Comparison of ENCODE assay signal across 8 cellular contexts in genomic region chr19:49889687-49890348, GRCh38. TPM values are rescaled to one million over a fixed set of nuclear protein-coding genes. Genes with fewer than 3 reads are reported as not detected.
DNase-seq lines count a peak whose midpoint lies in the region; ATAC-seq and TF ChIP-seq lines count a peak whose summit lies in the region.

No MANE protein-coding gene starts in this region.

- H3K27ac Mint-ChIP-seq in CD14-positive monocyte = peak overlapping the region in 5 of 7 donors; percentile 24 to 78 (median 46)
- peak overlapping the region in 3 of 6 donors; percentile 44 to 85 (median 68) for H3K27ac Mint-ChIP-seq in naive B cell

- H3K4me1 Mint-ChIP-seq in CD14-positive monocyte (peaks cover 22% of the 10 kb centered on the region), naive B cell (peaks cover 10 to 31% (median 30%) of the 10 kb centered on the region in 3 donors)

- H3K27me3 Mint-ChIP-seq in CD14-positive monocyte (ENCODE audit: low read depth in 3 of 3) = peaks cover 21 to 48% (median 30%) of the 10 kb centered on the region in 3 donors
- H3K27me3 Mint-ChIP-seq in naive B cell = no peaks in the 10 kb centered on the region

- TF ChIP-seq POLR2A in erythroblast (IDR thresholded peaks at IDR 0.05; ENCODE audit: low read length) = no peak

- TF ChIP-seq CTCF in CD14-positive monocyte (IDR thresholded peaks at IDR 0.05) (peak; percentile 94), LNCAP (IDR thresholded peaks at IDR 0.05) (peak; percentile 68)

- peaks cover 0 to 7% (median 0%) of the 10 kb centered on the region in 7 donors for H3K9me3 Mint-ChIP-seq in CD14-positive monocyte
- H3K9me3 Mint-ChIP-seq in naive B cell = no peaks in the 10 kb centered on the region

- ATAC-seq in naive B cell (ENCODE audit: low read depth in 2 of 2) (peak; percentile 77 to 79), GM21367 (IDR thresholded peaks at IDR 0.05; ENCODE audit: unreplicated experiment) (no peak), HG03439 (IDR thresholded peaks at IDR 0.05; ENCODE audit: unreplicated experiment) (no peak)

- intact Hi-C loops in CD14-positive monocyte (cut with micrococcal nuclease) = loop anchor here in 1 of 2 donors (5.0 kb wide), 1 partner anchor 37 kb away; the partner anchor contains the start of genes ATF5 and NUP62

- DNase-seq in CD14-positive monocyte (ENCODE audit: low spot score) = peak; percentile 84
- peak; percentile 76 for DNase-seq in activated CD8-positive, alpha-beta memory T cell treated with anti-CD3 and anti-CD28 coated beads, Interleukin-2, amount 50 U/mL, for 4 hours
- DNase-seq in erythroblast (lab: John Stamatoyannopoulos, UW) = peak; percentile 91 to 92
- peak; percentile 70 for DNase-seq in naive B cell
- peak; percentile 53 to 62 for DNase-seq in stimulated activated CD8-positive, alpha-beta memory T cell treated with anti-CD3 and anti-CD28 coated beads, Interleukin-7, amount 100 ng/mL, for 48 hours (ENCODE audit: extremely low read depth in 1 of 2, low read depth in 1 of 2)

- H3K4me3 Mint-ChIP-seq in CD14-positive monocyte (peak overlapping the region; percentile 75 to 82), naive B cell (peak overlapping the region; percentile 29 to 91 (median 83))

- H3K36me3 Mint-ChIP-seq in CD14-positive monocyte (peaks cover 27 to 38% of the 10 kb centered on the region in 2 donors), naive B cell (no peaks in the 10 kb centered on the region)

RNA-seq across cellular contexts. Expression of gene IL4I1, which starts 6.9 kb away (rescaled TPM):
- 1 to 10 TPM; 7.0 to 7.6 TPM for polyA plus RNA-seq in CD14-positive monocyte
- polyA plus RNA-seq in naive B cell (ENCODE audit: low read depth in 6 of 6) = 1 to 10 TPM in 1 of 6 donors, under 1 TPM in 1, not detected in 4; 0.66 to 1.2 TPM

RNA-seq across cellular contexts. Expression of gene TBC1D17, which starts 12.3 kb away (rescaled TPM):
- polyA plus RNA-seq in CD14-positive monocyte (1 to 10 TPM; 3.1 to 4.5 TPM), naive B cell (ENCODE audit: low read depth in 6 of 6) (10 to 100 TPM; 10.5 to 20.6 (median 12.3) TPM)

RNA-seq across cellular contexts. Expression of gene AKT1S1, which starts 12.7 kb away (rescaled TPM):
- polyA plus RNA-seq in CD14-positive monocyte (1 to 10 TPM; 5.4 to 6.6 TPM), naive B cell (ENCODE audit: low read depth in 6 of 6) (1 to 10 TPM; 1.5 to 6.0 (median 3.2) TPM)

RNA-seq across cellular contexts. Expression of gene PNKP, which starts 22.4 kb away (rescaled TPM):
- 10 to 100 TPM; 23.0 to 30.2 TPM for polyA plus RNA-seq in CD14-positive monocyte
- 10 to 100 TPM; 39.4 to 64.9 (median 49.8) TPM for polyA plus RNA-seq in naive B cell (ENCODE audit: low read depth in 6 of 6)

RNA-seq across cellular contexts. Expression of gene PTOV1, which starts 38.9 kb away (rescaled TPM):
- 10 to 100 TPM; 18.3 to 31.2 TPM for polyA plus RNA-seq in CD14-positive monocyte
- polyA plus RNA-seq in naive B cell (ENCODE audit: low read depth in 6 of 6) = 10 to 100 TPM; 46.1 to 98.3 (median 60.3) TPM

Comparison
In these comparisons a context has a peak if more than half of its experiments do, and no peak if none do; other contexts are left out.
1. ATAC-seq: peak in naive B cell (2 of 2); none in GM21367 (single experiment) and HG03439 (single experiment).
2. Peak in every context shown above with its lines, with median percentiles within 50 percentile points of each other: DNase-seq.